Comparison of ENCODE assay signal across 8 cellular contexts in genomic region chr7:98280791-98281756, GRCh38. TPM values are rescaled to one million over a fixed set of nuclear protein-coding genes. Genes with fewer than 3 reads are reported as not detected.
DNase-seq lines count a peak whose midpoint lies in the region; ATAC-seq and TF ChIP-seq lines count a peak whose summit lies in the region.

Gene BRI3, plus strand, starts transcription at chr7:98281686. Its CDS starts 110 bp downstream, at chr7:98281796.

- peak; percentile 94 for DNase-seq in GM12865 (ENCODE audit: low read depth)
- DNase-seq in NCI-H1417 treated with DMSO at 0.1 percent for 48 hours (lab: John Stamatoyannopoulos, UW): peak; percentile 69
- peak; percentile 73 for DNase-seq in amniotic epithelial cell (ENCODE audit: low read depth)
- DNase-seq in left ventricle myocardium inferior: peak; percentile 96
- DNase-seq in psoas muscle: peak; percentile 95

- 1% methylated on average over 26 to 88 of the region's 92 CpGs for WGBS in psoas muscle, 3 donors
- WGBS in urinary bladder: 1% methylated on average over 92 of the region's 92 CpGs

- intact Hi-C loops in T-helper 1 cell treated with Interleukin-12 subunit alpha and Interleukin-12 subunit beta and Interleukin-4 antibody, amounts not matched to agents 30 ng/mL and 1 ng/mL, for 36 hours (cut with micrococcal nuclease): loop anchor here (1.0 to 2.0 kb wide), 11 partner anchors 30 to 1164 kb away; partner anchors contain the start of genes ASNS, BAIAP2L1, LMTK2 and SDHAF3
- intact Hi-C loops in left ventricle myocardium inferior (cut with micrococcal nuclease) (no loop called here), psoas muscle (cut with DNase I) (loop anchor here (2.0 to 10.0 kb wide), 3 partner anchors 28 to 124 kb away; partner anchors contain the start of genes BAIAP2L1 (in 1 of the 2) and TECPR1 (in 1 of the 2))

- H3K27ac ChIP-seq in left ventricle myocardium inferior (replicated peaks) (peak within 1 kb of the TSS; percentile 98), psoas muscle (peak within 1 kb of the TSS; percentile 99), urinary bladder (ENCODE audit: low read depth) (peak within 1 kb of the TSS; percentile 80)

- TF ChIP-seq CTCF in GM12865 (IDR thresholded peaks at IDR 0.05; ENCODE audit: insufficient read depth, low read depth, low read length, missing control alignments) (no peak), left ventricle myocardium inferior (IDR thresholded peaks at IDR 0.05; ENCODE audit: borderline replicate concordance) (no peak), psoas muscle (IDR thresholded peaks at IDR 0.05) (peak; percentile 35)

- H3K4me3 ChIP-seq in GM12865 (ENCODE audit: low read depth, low read length): peak within 1 kb of the TSS; percentile 85
- peak within 1 kb of the TSS; percentile 89 for H3K4me3 ChIP-seq in left ventricle myocardium inferior
- peak within 1 kb of the TSS; percentile 90 for H3K4me3 ChIP-seq in psoas muscle
- H3K4me3 ChIP-seq in urinary bladder (ENCODE audit: low read depth, low read length): peak within 1 kb of the TSS; percentile 94

- no peaks in the 10 kb centered on the region for H3K27me3 ChIP-seq in left ventricle myocardium inferior (ENCODE audit: low read depth)
- no peaks in the 10 kb centered on the region for H3K27me3 ChIP-seq in psoas muscle (ENCODE audit: insufficient read depth in 3 of 3, low read length in 2 of 3)

- H3K9me3 ChIP-seq in left ventricle myocardium inferior (replicated peaks): no peaks in the 10 kb centered on the region
- no peaks in the 10 kb centered on the region for H3K9me3 ChIP-seq in psoas muscle

- ATAC-seq in HG02623 (IDR thresholded peaks at IDR 0.05; ENCODE audit: unreplicated experiment): peak; percentile 75
- peak; percentile 59 to 65 (median 62) for ATAC-seq in psoas muscle

- H3K36me3 ChIP-seq in left ventricle myocardium inferior (no peaks in the 10 kb centered on the region), psoas muscle (ENCODE audit: insufficient read depth in 1 of 2, low read depth in 1 of 2) (no peaks in the 10 kb centered on the region), urinary bladder (ENCODE audit: insufficient read depth) (no peaks in the 10 kb centered on the region)

- peaks cover 62% of the 10 kb centered on the region for H3K4me1 ChIP-seq in left ventricle myocardium inferior
- peaks cover 33% of the 10 kb centered on the region for H3K4me1 ChIP-seq in psoas muscle
- no peaks in the 10 kb centered on the region for H3K4me1 ChIP-seq in urinary bladder (ENCODE audit: insufficient read depth)

RNA-seq across cellular contexts. Expression of gene BRI3, which starts in this region (rescaled TPM):
- total RNA-seq in T-helper 1 cell treated with Interleukin-12 subunit alpha and Interleukin-12 subunit beta and Interleukin-4 antibody, amounts not matched to agents 30 ng/mL and 1 ng/mL, for 36 hours: 83.0 and 84.1 TPM in 2 replicates
- total RNA-seq in left ventricle myocardium inferior (201 TPM), psoas muscle (100 to 1,000 TPM; 231 to 529 (median 366) TPM), urinary bladder (20.8 TPM)
- polyA plus RNA-seq in psoas muscle (100 to 1,000 TPM; 301 to 509 (median 443) TPM), urinary bladder (188 TPM)

Comparison
In these comparisons a context has a peak if more than half of its experiments do, and no peak if none do; other contexts are left out.
1. Peak in every context shown above with its lines: DNase-seq, ATAC-seq, H3K4me3 ChIP-seq and H3K27ac ChIP-seq.